Comparison of ENCODE assay signal across 8 cellular contexts in genomic region chr6:75368151-75368779, GRCh38.
A peak's percentile ranks its signal among the peaks of the same experiment; 100 is the strongest.
DNase-seq lines count a peak whose midpoint lies in the region; ATAC-seq and TF ChIP-seq lines count a peak whose summit lies in the region.

No MANE protein-coding gene starts in this region.

- intact Hi-C loops in esophagus muscularis mucosa (cut with DNase I), result loop anchor here (2.0 to 5.0 kb wide), 2 partner anchors 135 to 154 kb away; no protein-coding TSS in a partner anchor
- intact Hi-C loops in gastrocnemius medialis (cut with DNase I; ENCODE audit: low total_unique reads), result loop anchor here (1.0 to 5.0 kb wide), 6 partner anchors 34 to 158 kb away; partner anchors contain the start of gene FILIP1

- TF ChIP-seq POLR2A in esophagus muscularis mucosa (IDR thresholded peaks at IDR 0.05; ENCODE audit: low read depth) (no peak), gastrocnemius medialis (IDR thresholded peaks at IDR 0.05) (no peak)

- H3K36me3 ChIP-seq in esophagus muscularis mucosa (no peaks in the 10 kb centered on the region), gastrocnemius medialis (no peaks in the 10 kb centered on the region)

- H3K4me3 ChIP-seq in esophagus muscularis mucosa (no peak overlapping the region), gastrocnemius medialis (no peak overlapping the region)

- H3K9me3 ChIP-seq in esophagus muscularis mucosa (no peaks in the 10 kb centered on the region), gastrocnemius medialis (no peaks in the 10 kb centered on the region)

- H3K4me1 ChIP-seq in esophagus muscularis mucosa (peaks cover 25 to 37% (median 29%) of the 10 kb centered on the region in 4 donors), gastrocnemius medialis (peaks cover 46 to 49% of the 10 kb centered on the region in 2 donors)

- no peaks in the 10 kb centered on the region for H3K27me3 ChIP-seq in esophagus muscularis mucosa
- no peaks in the 10 kb centered on the region for H3K27me3 ChIP-seq in gastrocnemius medialis

- peak; percentile 86 to 92 for ATAC-seq in gastrocnemius medialis

- TF ChIP-seq EP300 in esophagus muscularis mucosa (IDR thresholded peaks at IDR 0.05), result no peak

- WGBS in esophagus muscularis mucosa, result 61% methylated on average over 6 of the region's 6 CpGs

- DNase-seq in NCI-H82 (lab: John Stamatoyannopoulos, UW), result peak; percentile 58
- DNase-seq in NCI-H82 treated with DMSO at 0.1 percent for 48 hours (lab: John Stamatoyannopoulos, UW; ENCODE audit: unreplicated experiment), result no peak
- DNase-seq in NCI-H460 (ENCODE audit: extremely low read depth, low read depth), result peak; percentile 3
- no peak for DNase-seq in esophagus muscularis mucosa (ENCODE audit: extremely low spot score)
- peak; percentile 51 to 77 for DNase-seq in gastrocnemius medialis
- no peak for DNase-seq in GM03348 (ENCODE audit: low spot score)
- DNase-seq in UCSD-AML1 (lab: John Stamatoyannopoulos, UW; ENCODE audit: unreplicated experiment), result no peak
- DNase-seq in Kasumi-1 (lab: John Stamatoyannopoulos, UW), result no peak

- in situ Hi-C loops in gastrocnemius medialis (cut with MboI; ENCODE audit: low sequenced_read_pairs in 4 of 4), result loop anchor here (5.0 to 10.0 kb wide), 4 partner anchors 101 to 139 kb away; partner anchors contain the start of gene FILIP1 (in 1 of the 4)

- TF ChIP-seq CTCF in esophagus muscularis mucosa (IDR thresholded peaks at IDR 0.05), result peak; percentile 57 to 62 (median 59)
- peak; percentile 60 to 71 (median 64) for TF ChIP-seq CTCF in gastrocnemius medialis (IDR thresholded peaks at IDR 0.05 in 4 of 5, conservative IDR thresholded peaks at IDR 0.05 in 1 of 5)

- H3K27ac ChIP-seq in esophagus muscularis mucosa (replicated peaks in 1 of 4), result peak overlapping the region; percentile 43 to 68 (median 60)
- H3K27ac ChIP-seq in gastrocnemius medialis, result peak overlapping the region; percentile 68 to 84 (median 76)

Comparison
In these comparisons a context has a peak if more than half of its experiments do, and no peak if none do; other contexts are left out.
1. DNase-seq: peak in NCI-H82 (single experiment), NCI-H460 (single experiment) and gastrocnemius medialis (2 of 2); none in NCI-H82 treated with DMSO at 0.1 percent for 48 hours (single experiment), esophagus muscularis mucosa (single experiment), GM03348 (single experiment), UCSD-AML1 (single experiment) and Kasumi-1 (0 of 2).